ENCODE assay signal across 6 cellular contexts in genomic region chr1:11581455-11581854, GRCh38.
"Had no signal": no experiment of that assay in that cellular context is flagged by ENCODE, and none has a peak within 500 bp of the region (broad histone marks: within the 10 kb centered on the region; RNA-seq: fewer than 3 reads in every experiment).

No MANE protein-coding gene starts in this region.

- H3K36me3 ChIP-seq: HAP-1 had no signal

- H3K4me1 ChIP-seq: HAP-1 had no signal

- DNase-seq: GOT3, H7, IMR-90, KBM-7 had no signal

- ATAC-seq: HCT116 had no signal

- H3K9me3 ChIP-seq: HAP-1 had no signal

- H3K4me3 ChIP-seq: HAP-1 had no signal
